ENCODE assay signal across 27 cellular contexts in genomic region chr4:12615822-12616221, GRCh38.
"Had no signal": no experiment of that assay in that cellular context is flagged by ENCODE, and none has a peak within 500 bp of the region (broad histone marks: within the 10 kb centered on the region; RNA-seq: fewer than 3 reads in every experiment).

No MANE protein-coding gene starts in this region.

- H2AFZ ChIP-seq: PC-9 had no signal

- ATAC-seq: activated CD4-positive, alpha-beta T cell treated with anti-CD3 and anti-CD28 coated beads for 36 hours; activated CD4-positive, CD25-positive, alpha-beta regulatory T cell treated with anti-CD3 and anti-CD28 coated beads, Interleukin-2, amount 50 U/mL, for 24 hours; activated CD8-positive, alpha-beta T cell treated with anti-CD3 and anti-CD28 coated beads, Interleukin-2, amount 10 ng/mL, durations not matched to agents 7 days and 5 days; body of pancreas; WTC11 had no signal

- DNase-seq: activated CD4-positive, alpha-beta T cell treated with anti-CD3 and anti-CD28 coated beads for 36 hours; activated CD4-positive, alpha-beta T cell treated with anti-CD3 and anti-CD28 coated beads, Interleukin-2, amount 10 ng/mL, durations not matched to agents 7 days and 5 days; activated CD4-positive, alpha-beta T cell treated with anti-CD3 and anti-CD28 coated beads, Interleukin-2, amount 50 U/mL, for 48 hours; activated CD8-positive, alpha-beta T cell treated with anti-CD3 and anti-CD28 coated beads, Interleukin-2, amount 10 ng/mL, durations not matched to agents 7 days and 5 days; activated gamma-delta T cell; activated naive CD4-positive, alpha-beta T cell treated with Interleukin-2 at 50 U/mL for 16 hours; activated naive CD8-positive, alpha-beta T cell treated with anti-CD3 and anti-CD28 coated beads, Interleukin-2, amount 10 ng/mL, durations not matched to agents 7 days and 5 days; activated T-cell treated with anti-CD3 and anti-CD28 coated beads, Interleukin-2, amount 50 U/mL, for 24 hours; body of pancreas; central memory CD4-positive, alpha-beta T cell; Kasumi-1; KG1; NCI-H1092; NCI-H1436 treated with DMSO at 0.1 percent for 48 hours; NCI-H1694 treated with DMSO at 0.1 percent for 48 hours; NCI-H2029; NCI-H510A; NCI-H526; NCI-H748 treated with DMSO at 0.1 percent for 48 hours; NK-92 treated with Interleukin-12 subunit alpha and Interleukin-12 subunit beta, amount 100 ng/mL, for 24 hours; Right ventricle myocardium superior; SJCRH30 had no signal

- H3K4me3 ChIP-seq: body of pancreas, PC-9, SJCRH30, SK-N-MC had no signal

- H3K4me1 ChIP-seq: body of pancreas had no signal

- H3K36me3 ChIP-seq: SJCRH30 had no signal

- H3K27ac ChIP-seq: body of pancreas, PC-9, RWPE1, SJCRH30, SK-N-MC had no signal

- H3K27me3 ChIP-seq: body of pancreas, SJCRH30 had no signal

- H3K4me2 ChIP-seq: PC-9 had no signal

- H3K9me3 ChIP-seq: body of pancreas, SJCRH30 had no signal
